In genomic region chr5:111744455-111744854, GRCh38 we compare ENCODE assay signal across 24 cellular contexts. TPM values are rescaled to one million over a fixed set of nuclear protein-coding genes. Genes with fewer than 3 reads are reported as not detected.
A peak's percentile ranks its signal among the peaks of the same experiment; 100 is the strongest.
DNase-seq lines count a peak whose midpoint lies in the region; ATAC-seq, FAIRE-seq and TF ChIP-seq lines count a peak whose summit lies in the region.
"Had no signal": no experiment of that assay in that cellular context is flagged by ENCODE, and none has a peak within 500 bp of the region (broad histone marks: within the 10 kb centered on the region; RNA-seq: fewer than 3 reads in every experiment).

No MANE protein-coding gene starts in this region.

- H3K36me3 Mint-ChIP-seq in neural progenitor cell = peaks cover 69% of the 10 kb centered on the region
- H3K36me3 Mint-ChIP-seq: activated naive CD8-positive, alpha-beta T cell; CD4-positive, CD25-positive, alpha-beta regulatory T cell; memory B cell; stimulated activated effector memory CD8-positive, alpha-beta T cell treated with anti-CD3 and anti-CD28 coated beads, Interleukin-12 subunit alpha, Interleukin-12 subunit beta, amount 100 ng/mL, for 72 hours had no signal

- no peak overlapping the region for H3K4me3 Mint-ChIP-seq in neural progenitor cell
- H3K4me3 Mint-ChIP-seq: activated naive CD8-positive, alpha-beta T cell; CD4-positive, CD25-positive, alpha-beta regulatory T cell; memory B cell; naive thymus-derived CD4-positive, alpha-beta T cell; stimulated activated effector memory CD8-positive, alpha-beta T cell treated with anti-CD3 and anti-CD28 coated beads, Interleukin-12 subunit alpha, Interleukin-12 subunit beta, amount 100 ng/mL, for 72 hours; T-helper 17 cell had no signal

- peak; percentile 13 for FAIRE-seq in H1 (lab: Jason Lieb, UNC)

- H3K27ac Mint-ChIP-seq in neural progenitor cell = peak overlapping the region; percentile 37
- H3K27ac Mint-ChIP-seq: activated naive CD8-positive, alpha-beta T cell; memory B cell; stimulated activated effector memory CD8-positive, alpha-beta T cell treated with anti-CD3 and anti-CD28 coated beads, Interleukin-12 subunit alpha, Interleukin-12 subunit beta, amount 100 ng/mL, for 72 hours; T-helper 17 cell had no signal

- H3K4me2 ChIP-seq in H1 (ENCODE audit: insufficient read depth in 1 of 2, low read depth in 2 of 2, low read length in 2 of 2) = no peak overlapping the region
- no peak overlapping the region for H3K4me2 ChIP-seq in neural progenitor cell

- CTCF ChIA-PET in H1 (lab: Charles Lee; ENCODE audit: partially characterized antibody) = no interaction called here

- H3K23me2 ChIP-seq in H1 (ENCODE audit: low read depth, low read length) = no peaks in the 10 kb centered on the region

- no peaks in the 10 kb centered on the region for H3K27me3 Mint-ChIP-seq in neural progenitor cell (ENCODE audit: insufficient read depth, low read depth)
- H3K27me3 Mint-ChIP-seq: activated naive CD8-positive, alpha-beta T cell had no signal

- intact Hi-C loops in cardiac septum (cut with DNase I) = loop anchor here (5.0 kb wide), 1 partner anchor 192 kb away; no protein-coding TSS in a partner anchor

- H3K18ac ChIP-seq in H1 (ENCODE audit: extremely low read depth, low read length) = no peak overlapping the region

- peaks cover 36% of the 10 kb centered on the region for H3K4me1 Mint-ChIP-seq in neural progenitor cell
- H3K4me1 Mint-ChIP-seq: CD4-positive, CD25-positive, alpha-beta regulatory T cell; memory B cell; stimulated activated effector memory CD8-positive, alpha-beta T cell treated with anti-CD3 and anti-CD28 coated beads, Interleukin-12 subunit alpha, Interleukin-12 subunit beta, amount 100 ng/mL, for 72 hours; T-helper 17 cell had no signal

- no peak overlapping the region for H2BK15ac ChIP-seq in H1 (ENCODE audit: low read length)

- H2BK20ac ChIP-seq in H1 (ENCODE audit: low read length) = no peak overlapping the region

- no peak overlapping the region for H3K56ac ChIP-seq in H1 (replicated peaks; ENCODE audit: insufficient read length, low read depth, low read length)

- H3K23ac ChIP-seq in H1 (ENCODE audit: insufficient read length) = no peak overlapping the region

- TF ChIP-seq EP300 in H1 (IDR thresholded peaks at IDR 0.05; ENCODE audit: borderline replicate concordance in 1 of 2, low read depth in 2 of 2, low read length in 2 of 2) = no peak

- peaks cover 5% of the 10 kb centered on the region for H3K9me3 Mint-ChIP-seq in neural progenitor cell
- H3K9me3 Mint-ChIP-seq: activated T-helper 2 cell treated with anti-CD3 and anti-CD28 coated beads, Interferon-gamma antibody, Interleukin-2, Interleukin-4, amounts not matched to agents 10 μg/mL and 5 μg/mL and 100 μg/mL, durations not matched to agents 14 hours and 24 hours and 36 hours; memory B cell; naive thymus-derived CD4-positive, alpha-beta T cell; stimulated activated effector memory CD8-positive, alpha-beta T cell treated with anti-CD3 and anti-CD28 coated beads, Interleukin-12 subunit alpha, Interleukin-12 subunit beta, amount 100 ng/mL, for 72 hours had no signal

- POLR2A ChIA-PET in H1 (lab: Charles Lee; ENCODE audit: partially characterized antibody) = interaction anchor here (0.8 to 2.8 kb wide), 4 partner anchors 10 to 14 kb away, joined by 3 to 15 read pairs (median 6); partner anchors contain the start of gene NREP

- H4K91ac ChIP-seq in H1 (replicated peaks; ENCODE audit: insufficient read length, low read length) = no peak overlapping the region

- no peak overlapping the region for H4K5ac ChIP-seq in H1 (ENCODE audit: insufficient read length, low read depth, low read length)

- H3F3A ChIP-seq in neural progenitor cell (ENCODE audit: low read depth) = no peaks in the 10 kb centered on the region

- DNase-seq in AG10803 (ENCODE audit: low read depth) (no peak), H1 (ENCODE audit: low read depth in 1 of 2, low spot score in 2 of 2) (no peak), neural progenitor cell (ENCODE audit: low spot score) (no peak), NCI-H446 (lab: John Stamatoyannopoulos, UW) (no peak), right atrium auricular region (ENCODE audit: low spot score) (no peak), cardiac septum (ENCODE audit: low spot score) (no peak)
- DNase-seq: activated CD8-positive, alpha-beta memory T cell treated with anti-CD3 and anti-CD28 coated beads, Interleukin-2, amount 50 U/mL, for 4 hours; CD4-positive, CD25-positive, alpha-beta regulatory T cell; Kasumi-1; naive thymus-derived CD4-positive, alpha-beta T cell; NCI-H1048; NCI-H187 treated with DMSO at 0.1 percent for 48 hours; NCI-H226; SJCRH30; stimulated activated CD4-positive, alpha-beta T cell treated with anti-CD3 and anti-CD28 coated beads, Interleukin-1b, Interleukin-23, amount 100 ng/mL, for 48 hours; T-helper 17 cell had no signal

- WGBS in H1 (ENCODE audit: extremely low coverage in 1 of 2, insufficient coverage in 1 of 2, insufficient read length in 1 of 2, insufficient replicate concordance in 2 of 2, low coverage in 1 of 2, low lambda C conversion rate in 2 of 2, missing lambda C conversion rate in 1 of 2), 2 experiments = 88% methylated on average over 2 of the region's 2 CpGs; no CpG with 5 or more reads in 1 of the 2 experiments

- no peak for ATAC-seq in HG03354 (IDR thresholded peaks at IDR 0.05; ENCODE audit: poor library complexity, severe bottlenecking, unreplicated experiment)
- ATAC-seq: naive thymus-derived CD4-positive, alpha-beta T cell; stimulated activated effector memory CD8-positive, alpha-beta T cell treated with anti-CD3 and anti-CD28 coated beads, Interleukin-12 subunit alpha, Interleukin-12 subunit beta, amount 100 ng/mL, for 72 hours; T-helper 17 cell had no signal

- peaks cover 4 to 22% of the 10 kb centered on the region in 2 experiments for H4K20me1 ChIP-seq in H1 (replicated peaks in 1 of 2; ENCODE audit: control insufficient read depth in 1 of 2, insufficient read depth in 2 of 2, low read length in 2 of 2)
- peaks cover 84% of the 10 kb centered on the region for H4K20me1 ChIP-seq in neural progenitor cell (ENCODE audit: low read depth)

- peaks cover 8 to 99% of the 10 kb centered on the region in 2 experiments; a peak in 3 of 4 replicates for H3K79me2 ChIP-seq in H1 (ENCODE audit: control insufficient read depth in 1 of 2, insufficient read depth in 2 of 2, low read length in 2 of 2)
- H3K79me2 ChIP-seq in neural progenitor cell (ENCODE audit: low read depth) = peaks cover 100% of the 10 kb centered on the region

- H3K9ac ChIP-seq in HUES48 (ENCODE audit: low read depth, low read length) (no peak overlapping the region), H1 (replicated peaks in 1 of 4; ENCODE audit: extremely low read depth in 1 of 4, low read depth in 3 of 4, low read length in 3 of 4) (no peak overlapping the region), neural progenitor cell (no peak overlapping the region)

- H2BK12ac ChIP-seq in H1 (ENCODE audit: low read depth, low read length) = no peak overlapping the region

- no peak for TF ChIP-seq CTCF in AG10803 (conservative IDR thresholded peaks at IDR 0.05; ENCODE audit: low read length)
- TF ChIP-seq CTCF in H1 (IDR thresholded peaks at IDR 0.05; ENCODE audit: control extremely low read depth in 1 of 3, insufficient read depth in 1 of 3, low read depth in 1 of 3, low read length in 3 of 3) = no peak
- no peak for TF ChIP-seq CTCF in neural progenitor cell (IDR thresholded peaks at IDR 0.05)
- TF ChIP-seq CTCF in right atrium auricular region (IDR thresholded peaks at IDR 0.05) = no peak

- peaks cover 4% of the 10 kb centered on the region for H3K79me1 ChIP-seq in H1 (ENCODE audit: low read depth, low read length)

- no peak overlapping the region for H2AK5ac ChIP-seq in H1 (ENCODE audit: low read depth, low read length)

- TF ChIP-seq RAD21 in H1 (IDR thresholded peaks at IDR 0.05 in 1 of 2, conservative IDR thresholded peaks at IDR 0.05 in 1 of 2; ENCODE audit: low read depth in 2 of 2, low read length in 2 of 2) = no peak

- H4K8ac ChIP-seq in H1 (ENCODE audit: extremely low read depth, insufficient read depth, low read length) = no peak overlapping the region

- no peak overlapping the region for H2BK120ac ChIP-seq in H1 (replicated peaks; ENCODE audit: low read depth, low read length)

- H3K4me3 ChIP-seq in AG10803 (ENCODE audit: low read length) (peak overlapping the region; percentile 4; the same call in 1 of the 2 replicates), HUES48 (ENCODE audit: low read depth, low read length) (no peak overlapping the region), H1 (ENCODE audit: extremely low read depth in 1 of 4, insufficient read depth in 2 of 4, low read depth in 3 of 4, low read length in 4 of 4) (no peak overlapping the region), neural progenitor cell (no peak overlapping the region), right atrium auricular region (no peak overlapping the region)
- H3K4me3 ChIP-seq: coronary artery, SJCRH30, suprapubic skin had no signal

- peak overlapping the region; percentile 0 for H3K27ac ChIP-seq in HUES48 (ENCODE audit: low read depth, low read length)
- H3K27ac ChIP-seq in H1 (ENCODE audit: low read depth, low read length) = no peak overlapping the region
- no peak overlapping the region for H3K27ac ChIP-seq in neural progenitor cell
- no peak overlapping the region for H3K27ac ChIP-seq in right atrium auricular region
- H3K27ac ChIP-seq: coronary artery, SJCRH30, suprapubic skin had no signal

- no peak overlapping the region for H3K4ac ChIP-seq in H1 (replicated peaks; ENCODE audit: insufficient read length, low read depth, low read length)

- no peak overlapping the region for H2BK5ac ChIP-seq in H1 (ENCODE audit: low read depth, low read length)

- no peak for TF ChIP-seq POLR2A in H1 (IDR thresholded peaks at IDR 0.05; ENCODE audit: control extremely low read depth in 1 of 2, low read depth in 2 of 2, low read length in 2 of 2)

- H3K4me1 ChIP-seq in HUES48 (ENCODE audit: control insufficient read depth, insufficient read depth, low read length) = peaks cover 66% of the 10 kb centered on the region
- H3K4me1 ChIP-seq in H1 (replicated peaks in 1 of 4; ENCODE audit: control insufficient read depth in 3 of 4, insufficient read depth in 4 of 4, low read length in 3 of 4) = peaks cover 2 to 19% (median 12%) of the 10 kb centered on the region in 4 experiments; a peak in 6 of 7 replicates
- peaks cover 39% of the 10 kb centered on the region for H3K4me1 ChIP-seq in neural progenitor cell
- peaks cover 0 to 73% of the 10 kb centered on the region in 2 donors for H3K4me1 ChIP-seq in right atrium auricular region

- H3K36me3 ChIP-seq in HUES48 (ENCODE audit: control insufficient read depth, insufficient read depth, low read length) (peaks cover 14% of the 10 kb centered on the region), H1 (ENCODE audit: control insufficient read depth in 2 of 4, insufficient read depth in 4 of 4, low read length in 3 of 4) (peaks cover 0 to 6% (median 3%) of the 10 kb centered on the region in 4 experiments; a peak in 5 of 8 replicates), neural progenitor cell (no peaks in the 10 kb centered on the region), right atrium auricular region (no peaks in the 10 kb centered on the region)
- H3K36me3 ChIP-seq: suprapubic skin had no signal

- H3K9me3 ChIP-seq in HUES48 (ENCODE audit: control insufficient read depth, insufficient read depth, low read length) (no peaks in the 10 kb centered on the region), H1 (ENCODE audit: insufficient read depth in 2 of 2, low read depth in 1 of 2, low read length in 1 of 2) (no peaks in the 10 kb centered on the region), neural progenitor cell (ENCODE audit: low read depth) (no peaks in the 10 kb centered on the region), right atrium auricular region (no peaks in the 10 kb centered on the region)
- H3K9me3 ChIP-seq: SJCRH30, suprapubic skin had no signal

- no peak overlapping the region for H2AFZ ChIP-seq in H1 (ENCODE audit: low read length)
- H2AFZ ChIP-seq in neural progenitor cell (replicated peaks) = no peak overlapping the region

- H3K27me3 ChIP-seq in HUES48 (ENCODE audit: control insufficient read depth, insufficient read depth, low read length) = no peaks in the 10 kb centered on the region
- no peaks in the 10 kb centered on the region for H3K27me3 ChIP-seq in H1 (replicated peaks in 1 of 4; ENCODE audit: control insufficient read depth in 3 of 4, extremely low read depth in 1 of 4, insufficient read depth in 3 of 4, low read length in 3 of 4)
- no peaks in the 10 kb centered on the region for H3K27me3 ChIP-seq in neural progenitor cell
- H3K27me3 ChIP-seq in right atrium auricular region = no peaks in the 10 kb centered on the region
- H3K27me3 ChIP-seq: SJCRH30, suprapubic skin had no signal

- no peak overlapping the region for H3K14ac ChIP-seq in H1 (ENCODE audit: insufficient read length)

RNA-seq across cellular contexts. Expression of gene NREP, which starts 12.5 kb away (rescaled TPM):
- total RNA-seq in H1 (2021; fragmentation: NEBNext Ultra II Directional; extraction: Animal tissue kit (Norgen Biotek cat#: 25700)) = 254 and 271 TPM in 2 replicates
- polyA plus RNA-seq in H1 (2011; rRNA removed) = 171 and 301 TPM in 2 replicates
- polyA plus RNA-seq in H1 (2011; cell fraction: cytosol; rRNA removed) = 298 TPM
- 110 TPM for polyA plus RNA-seq in H1 (2011; cell fraction: nucleus; rRNA removed)
- 155 to 220 TPM (median 172 TPM) in 4 replicates for polyA plus RNA-seq in H1 (2012, experiment 1 of 2)
- polyA plus RNA-seq in H1 (2012, experiment 2 of 2) = 147 TPM
- 272 TPM for polyA plus RNA-seq in H1 (2013, experiment 1 of 2)
- 278 TPM for polyA plus RNA-seq in H1 (2013, experiment 2 of 2)
- 145 and 168 TPM in 2 replicates for polyA minus RNA-seq in H1 (2011; rRNA and poly(A)+ RNA removed)
- polyA minus RNA-seq in H1 (2011; cell fraction: cytosol; rRNA and poly(A)+ RNA removed) = 88.7 TPM
- 211 TPM for polyA minus RNA-seq in H1 (2011; cell fraction: nucleus; rRNA and poly(A)+ RNA removed)
- total RNA-seq in neural progenitor cell (ENCODE audit: low replicate concordance) (426 and 465 TPM in 2 replicates), right atrium auricular region (10 to 100 TPM in 1 of 2 donors, 1 to 10 TPM in 1; 7.2 to 22.9 TPM), cardiac septum (24.1 TPM)

Comparison
In these comparisons a context has a peak if more than half of its experiments do, and no peak if none do; other contexts are left out.
1. RNA of gene NREP, which starts 12.5 kb away (total RNA-seq): 426 to 465 TPM in neural progenitor cell and 254 to 271 TPM in H1; 24.1 TPM in cardiac septum (single experiment) and 7.2 to 22.9 TPM in right atrium auricular region; every median in the first group is over 10 times any median in the second.